Comparison of ENCODE assay signal across 13 cellular contexts in the genomic region with DNA sequence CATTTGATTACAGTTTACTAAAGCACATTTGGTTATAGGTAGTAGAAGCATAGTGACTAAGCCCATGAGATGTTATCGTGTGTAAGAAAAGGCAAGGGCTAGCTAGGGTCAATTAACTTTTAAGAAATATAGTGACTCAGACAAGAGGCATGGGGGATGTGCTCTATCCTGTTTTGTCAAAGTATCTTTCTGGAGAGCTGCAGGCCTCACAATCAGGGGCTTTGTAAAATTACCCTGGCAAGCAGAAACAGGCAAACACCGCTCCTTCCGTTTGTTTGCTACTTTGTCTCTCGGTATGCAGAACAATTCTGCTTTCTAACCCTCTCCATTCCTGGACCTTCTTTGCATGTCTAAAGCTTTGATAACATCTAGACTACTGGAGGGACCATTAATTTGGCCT. TPM values are rescaled to one million over a fixed set of nuclear protein-coding genes. Genes with fewer than 3 reads are reported as not detected.
DNase-seq lines count a peak whose midpoint lies in the region; ATAC-seq and TF ChIP-seq lines count a peak whose summit lies in the region.
"Had no signal": no experiment of that assay in that cellular context is flagged by ENCODE, and none has a peak within 500 bp of the region (broad histone marks: within the 10 kb centered on the region; RNA-seq: fewer than 3 reads in every experiment).

No MANE protein-coding gene starts in this region.

- H2BK120ac ChIP-seq in H9 (ENCODE audit: low read depth, low read length, poor library complexity, severe bottlenecking) = no peak overlapping the region

- H2BK15ac ChIP-seq in H9 (ENCODE audit: low read depth, low read length) = no peak overlapping the region

- no peaks in the 10 kb centered on the region for H3K79me1 ChIP-seq in H9 (ENCODE audit: insufficient read depth, low read depth, low read length, poor library complexity, severe bottlenecking)

- H3K36me3 ChIP-seq in osteoblast (ENCODE audit: insufficient read depth, low read length) = no peaks in the 10 kb centered on the region
- H3K36me3 ChIP-seq: lower lobe of right lung, sigmoid colon, SJSA1 had no signal

- no peak for DNase-seq in H9
- DNase-seq in SK-MEL-5 (ENCODE audit: low read depth, low spot score) = peak; percentile 92
- peak; percentile 70 for DNase-seq in fibroblast of mammary gland (ENCODE audit: low read depth)
- peak; percentile 45 for DNase-seq in osteoblast (ENCODE audit: insufficient read length, low spot score, missing footprints)
- DNase-seq in substantia nigra (lab: John Stamatoyannopoulos, UW) = no peak
- DNase-seq in activated CD4-positive, alpha-beta memory T cell treated with anti-CD3 and anti-CD28 coated beads for 36 hours = no peak
- DNase-seq in Ammon's horn (ENCODE audit: low spot score) = no peak
- DNase-seq: lower lobe of right lung had no signal

- no peak overlapping the region for H4K91ac ChIP-seq in H9 (ENCODE audit: insufficient read length, low read depth, low read length)

- H3K4me3 Mint-ChIP-seq in H9 = no peak overlapping the region
- no peak overlapping the region for H3K4me3 Mint-ChIP-seq in activated CD4-positive, alpha-beta memory T cell treated with anti-CD3 and anti-CD28 coated beads for 36 hours
- H3K4me3 Mint-ChIP-seq: activated naive CD8-positive, alpha-beta T cell treated with anti-CD3 and anti-CD28 coated beads, Interleukin-2, amount 50 U/mL, for 24 hours; CD4-positive, CD25-positive, alpha-beta regulatory T cell had no signal

- no peak overlapping the region for H3K14ac ChIP-seq in H9 (ENCODE audit: insufficient read depth, low read length)

- H3K27me3 ChIP-seq in H9 (ENCODE audit: insufficient read depth, low read length) (no peaks in the 10 kb centered on the region), osteoblast (ENCODE audit: insufficient read depth, low read length) (peaks cover 5% of the 10 kb centered on the region)
- H3K27me3 ChIP-seq: sigmoid colon, SJSA1 had no signal

- no peak overlapping the region for H2AK5ac ChIP-seq in H9 (ENCODE audit: insufficient read length, low read length)

- H2BK20ac ChIP-seq in H9 (ENCODE audit: low read depth, low read length, poor library complexity, severe bottlenecking) = no peak overlapping the region

- no peaks in the 10 kb centered on the region for H3K36me3 Mint-ChIP-seq in H9 (ENCODE audit: insufficient read depth in 1 of 3, low read depth in 3 of 3)
- H3K36me3 Mint-ChIP-seq in activated CD4-positive, alpha-beta memory T cell treated with anti-CD3 and anti-CD28 coated beads for 36 hours = no peaks in the 10 kb centered on the region
- H3K36me3 Mint-ChIP-seq: CD4-positive, CD25-positive, alpha-beta regulatory T cell had no signal

- H3K4ac ChIP-seq in H9 (ENCODE audit: low read depth, low read length) = no peak overlapping the region

- H3K23me2 ChIP-seq in H9 (ENCODE audit: insufficient read length, low read depth, low read length, poor library complexity, severe bottlenecking) = no peaks in the 10 kb centered on the region

- H3K9me3 Mint-ChIP-seq in H9 = no peaks in the 10 kb centered on the region; a peak in 1 of 5 replicates
- no peaks in the 10 kb centered on the region for H3K9me3 Mint-ChIP-seq in activated CD4-positive, alpha-beta memory T cell treated with anti-CD3 and anti-CD28 coated beads for 36 hours
- H3K9me3 Mint-ChIP-seq: activated naive CD8-positive, alpha-beta T cell treated with anti-CD3 and anti-CD28 coated beads, Interleukin-2, amount 50 U/mL, for 24 hours had no signal

- no peak overlapping the region for H3K56ac ChIP-seq in H9 (ENCODE audit: insufficient read length, low read depth, low read length)

- H3K27ac ChIP-seq in H9 (ENCODE audit: insufficient read length, low read depth, low read length) = no peak overlapping the region
- peak overlapping the region; percentile 29 for H3K27ac ChIP-seq in osteoblast (ENCODE audit: low read depth, low read length)
- H3K27ac ChIP-seq in substantia nigra (ENCODE audit: low read depth, low read length, poor library complexity, severe bottlenecking) = no peak overlapping the region
- H3K27ac ChIP-seq: lower lobe of right lung, sigmoid colon, SJSA1 had no signal

- no peaks in the 10 kb centered on the region for H4K20me1 ChIP-seq in H9 (ENCODE audit: control insufficient read depth, insufficient read depth, insufficient read length)
- no peaks in the 10 kb centered on the region for H4K20me1 ChIP-seq in osteoblast (ENCODE audit: insufficient read depth, low read length)

- no peak overlapping the region for H2BK12ac ChIP-seq in H9 (ENCODE audit: insufficient read length, low read depth, low read length)

- H3K79me2 ChIP-seq in H9 (ENCODE audit: insufficient read depth, low read length) (no peaks in the 10 kb centered on the region), osteoblast (ENCODE audit: insufficient read depth, low read length) (no peaks in the 10 kb centered on the region)

- H2BK5ac ChIP-seq in H9 (ENCODE audit: insufficient read length, low read length) = no peak overlapping the region

- no CpG with 5 or more reads among the region's 4 CpGs for whole genome bisulfite sequencing in H9 (ENCODE audit: extremely low coverage, insufficient read length, low lambda C conversion rate)

- H3K4me1 ChIP-seq in H9 (ENCODE audit: insufficient read depth, low read length) (peaks cover 9% of the 10 kb centered on the region; the same call in 1 of the 2 replicates), osteoblast (ENCODE audit: insufficient read depth, low read length) (peaks cover 39% of the 10 kb centered on the region)

- ATAC-seq in GM18870 (IDR thresholded peaks at IDR 0.05; ENCODE audit: unreplicated experiment) = no peak

- in situ Hi-C loops in SK-MEL-5 (cut with HindIII; ENCODE audit: low pct_unique_long_range_greater_than_20kb, low sequenced_read_pairs) = no loop called here

- intact Hi-C loops in activated CD4-positive, alpha-beta memory T cell treated with anti-CD3 and anti-CD28 coated beads for 36 hours (cut with micrococcal nuclease) = loop anchor here (10.0 kb wide), 1 partner anchor 389 kb away; no protein-coding TSS in a partner anchor

- H3K4me2 ChIP-seq in H9 (ENCODE audit: insufficient read depth, insufficient read length, low read length) (no peak overlapping the region), osteoblast (ENCODE audit: insufficient read depth, low read length) (peak overlapping the region; percentile 97)

- peaks cover 35 to 37% of the 10 kb centered on the region in 2 experiments for H3K4me1 Mint-ChIP-seq in H9
- H3K4me1 Mint-ChIP-seq in activated CD4-positive, alpha-beta memory T cell treated with anti-CD3 and anti-CD28 coated beads for 36 hours (ENCODE audit: low read depth) = no peaks in the 10 kb centered on the region

- peak overlapping the region; percentile 33 to 87 (median 50); a peak in 4 of 7 replicates for H3K27ac Mint-ChIP-seq in H9
- no peak overlapping the region for H3K27ac Mint-ChIP-seq in activated CD4-positive, alpha-beta memory T cell treated with anti-CD3 and anti-CD28 coated beads for 36 hours
- H3K27ac Mint-ChIP-seq: activated naive CD8-positive, alpha-beta T cell treated with anti-CD3 and anti-CD28 coated beads, Interleukin-2, amount 50 U/mL, for 24 hours; CD4-positive, CD25-positive, alpha-beta regulatory T cell had no signal

- CTCF ChIA-PET in activated CD4-positive, alpha-beta memory T cell treated with anti-CD3 and anti-CD28 coated beads for 36 hours (lab: Charles Lee) = interaction anchor here (1.4 to 8.3 kb wide), 6 partner anchors 10 to 60 kb away, joined by 3 to 110 read pairs (median 5); no protein-coding TSS in a partner anchor

- H3K23ac ChIP-seq in H9 (ENCODE audit: insufficient read length, low read depth, low read length) = no peak overlapping the region

- H3K27me3 Mint-ChIP-seq in H9 (ENCODE audit: low read depth) = no peaks in the 10 kb centered on the region
- H3K27me3 Mint-ChIP-seq in activated CD4-positive, alpha-beta memory T cell treated with anti-CD3 and anti-CD28 coated beads for 36 hours = peaks cover 4% of the 10 kb centered on the region

- H3K9me3 ChIP-seq in H9 (ENCODE audit: control insufficient read depth, low read depth, low read length) (no peaks in the 10 kb centered on the region), osteoblast (ENCODE audit: low read depth, low read length) (no peaks in the 10 kb centered on the region)
- H3K9me3 ChIP-seq: lower lobe of right lung, sigmoid colon, SJSA1 had no signal

- no peak overlapping the region for H4K8ac ChIP-seq in H9 (replicated peaks; ENCODE audit: insufficient read length, low read depth, low read length)

- no peak overlapping the region for H3K4me3 ChIP-seq in fibroblast of mammary gland (ENCODE audit: control insufficient read depth, low read depth, low read length)
- H3K4me3 ChIP-seq in osteoblast (ENCODE audit: insufficient read depth, low read length) = no peak overlapping the region
- H3K4me3 ChIP-seq: lower lobe of right lung, sigmoid colon, SJSA1 had no signal

- POLR2A ChIA-PET in activated CD4-positive, alpha-beta memory T cell treated with anti-CD3 and anti-CD28 coated beads for 36 hours (lab: Charles Lee) = no interaction called here

- H3K18ac ChIP-seq in H9 (ENCODE audit: insufficient read length, low read depth, low read length) = no peak overlapping the region

- H3T11ph ChIP-seq in H9 (ENCODE audit: low read length) = no peak overlapping the region

- H4K5ac ChIP-seq in H9 (ENCODE audit: insufficient read length, low read depth, low read length) = no peak overlapping the region

- H2AFZ ChIP-seq in H9 (ENCODE audit: low read length) (peak overlapping the region; percentile 61), osteoblast (ENCODE audit: low read length) (no peak overlapping the region)

- no peak overlapping the region for H3K9ac ChIP-seq in H9 (ENCODE audit: extremely low read depth, insufficient read length, low read length)

- no peak for TF ChIP-seq CTCF in H9 (conservative IDR thresholded peaks at IDR 0.05)
- no peak for TF ChIP-seq CTCF in fibroblast of mammary gland (conservative IDR thresholded peaks at IDR 0.05; ENCODE audit: control insufficient read depth, insufficient read depth, low read depth, low read length)
- TF ChIP-seq CTCF in osteoblast (IDR thresholded peaks at IDR 0.05; ENCODE audit: extremely low read depth, low read depth, low read length) = no peak

RNA-seq across cellular contexts. Expression of a gene that starts 26.0 kb away (rescaled TPM):
- 17.4 and 17.9 TPM in 2 replicates for total RNA-seq in H9 (2021)
- 80.6 and 82.3 TPM in 2 replicates for total RNA-seq in SK-MEL-5 (2014; rRNA removed; shearing (Covaris generic))
- polyA plus RNA-seq in SK-MEL-5 (2015; cell fraction: cytosol; rRNA removed) = 54.2 and 67.1 TPM in 2 replicates
- polyA plus RNA-seq in SK-MEL-5 (2015; cell fraction: nucleus; rRNA removed) = 60.9 and 63.3 TPM in 2 replicates
- 6.5 and 8.8 TPM in 2 replicates for total RNA-seq in osteoblast
- total RNA-seq in activated CD4-positive, alpha-beta memory T cell treated with anti-CD3 and anti-CD28 coated beads for 36 hours = under 1 TPM; 0.62 to 0.68 TPM
- total RNA-seq: CD4-positive, CD25-positive, alpha-beta regulatory T cell had no signal
- polyA plus RNA-seq: CD4-positive, CD25-positive, alpha-beta regulatory T cell had no signal

RNA-seq across cellular contexts. Expression of a gene that starts 37.6 kb away (rescaled TPM):
- total RNA-seq in H9 (2021) = 458 and 485 TPM in 2 replicates
- total RNA-seq in SK-MEL-5 (2014; rRNA removed; shearing (Covaris generic)) = 98.5 and 108 TPM in 2 replicates
- polyA plus RNA-seq in SK-MEL-5 (2015; cell fraction: cytosol; rRNA removed) = 168 and 173 TPM in 2 replicates
- 127 and 142 TPM in 2 replicates for polyA plus RNA-seq in SK-MEL-5 (2015; cell fraction: nucleus; rRNA removed)
- 184 and 189 TPM in 2 replicates for total RNA-seq in osteoblast
- total RNA-seq in activated CD4-positive, alpha-beta memory T cell treated with anti-CD3 and anti-CD28 coated beads for 36 hours = 100 to 1,000 TPM; 138 to 143 TPM

Comparison
In these comparisons a context has a peak if more than half of its experiments do, and no peak if none do; other contexts are left out.
1. DNase-seq: peak in SK-MEL-5 (single experiment), fibroblast of mammary gland (single experiment) and osteoblast (single experiment); none in H9 (single experiment), substantia nigra (0 of 49), activated CD4-positive, alpha-beta memory T cell treated with anti-CD3 and anti-CD28 coated beads for 36 hours (single experiment) and Ammon's horn (single experiment).